In genomic region chr17:69501591-69502468, GRCh38 we compare ENCODE assay signal across 8 cellular contexts.
DNase-seq lines count a peak whose midpoint lies in the region; ATAC-seq and TF ChIP-seq lines count a peak whose summit lies in the region.

No MANE protein-coding gene starts in this region.

- peak overlapping the region; percentile 9 to 60 (median 45) for H3K4me3 ChIP-seq in breast epithelium

- DNase-seq in activated CD4-positive, alpha-beta T cell treated with anti-CD3 and anti-CD28 coated beads for 36 hours = peak; percentile 25
- DNase-seq in activated CD4-positive, alpha-beta T cell treated with anti-CD3 and anti-CD28 coated beads, Interleukin-2, amount 10 ng/mL, durations not matched to agents 7 days and 5 days = no peak
- peak; percentile 25 for DNase-seq in NCI-H2029 (lab: John Stamatoyannopoulos, UW)
- DNase-seq in breast epithelium (ENCODE audit: low spot score in 2 of 2) = peak in 1 of 2 donors; percentile 49
- peak; percentile 45 for DNase-seq in kidney glomerular epithelial cell (lab: John Stamatoyannopoulos, UW)
- no peak for DNase-seq in stimulated activated naive B cell treated with anti-CD40 and anti-IgM and Interleukin-4, amounts not matched to agents 10 μg/mL and 1 μg/mL and 100 μg/mL, for 72 hours
- no peak for DNase-seq in activated naive CD4-positive, alpha-beta T cell treated with Interleukin-2 at 50 U/mL for 16 hours

- H3K27me3 Mint-ChIP-seq in activated CD4-positive, alpha-beta T cell treated with anti-CD3 and anti-CD28 coated beads for 36 hours = no peaks in the 10 kb centered on the region
- no peaks in the 10 kb centered on the region for H3K27me3 Mint-ChIP-seq in activated CD4-positive, alpha-beta T cell treated with anti-CD3 and anti-CD28 coated beads, Interleukin-2, amount 10 ng/mL, durations not matched to agents 7 days and 5 days
- no peaks in the 10 kb centered on the region for H3K27me3 Mint-ChIP-seq in stimulated activated naive B cell treated with anti-CD40 and anti-IgM and Interleukin-4, amounts not matched to agents 10 μg/mL and 1 μg/mL and 100 μg/mL, for 72 hours

- intact Hi-C loops in activated CD4-positive, alpha-beta T cell treated with anti-CD3 and anti-CD28 coated beads for 36 hours (cut with DNase I, micrococcal nuclease) = loop anchor here in 1 of 2 experiments (10.0 kb wide), 1 partner anchor 177 kb away; the partner anchor contains the start of gene ABCA5
- intact Hi-C loops in breast epithelium (cut with DNase I; ENCODE audit: low total_unique reads) = no loop called here

- peaks cover 23% of the 10 kb centered on the region for H3K4me1 Mint-ChIP-seq in activated CD4-positive, alpha-beta T cell treated with anti-CD3 and anti-CD28 coated beads for 36 hours
- H3K4me1 Mint-ChIP-seq in activated CD4-positive, alpha-beta T cell treated with anti-CD3 and anti-CD28 coated beads, Interleukin-2, amount 10 ng/mL, durations not matched to agents 7 days and 5 days = peaks cover 6% of the 10 kb centered on the region
- peaks cover 34 to 61% of the 10 kb centered on the region in 2 donors for H3K4me1 Mint-ChIP-seq in stimulated activated naive B cell treated with anti-CD40 and anti-IgM and Interleukin-4, amounts not matched to agents 10 μg/mL and 1 μg/mL and 100 μg/mL, for 72 hours

- CTCF ChIA-PET in activated CD4-positive, alpha-beta T cell treated with anti-CD3 and anti-CD28 coated beads for 36 hours (lab: Charles Lee) = interaction anchor here (0.8 to 1.6 kb wide), 3 partner anchors 15 to 30 kb away, joined by 3 to 5 read pairs (median 3); no protein-coding TSS in a partner anchor
- CTCF ChIA-PET in activated CD4-positive, alpha-beta T cell treated with anti-CD3 and anti-CD28 coated beads, Interleukin-2, amount 10 ng/mL, durations not matched to agents 7 days and 5 days (lab: Charles Lee) = interaction anchor here (1.4 kb wide), 1 partner anchor 9 kb away, joined by 4 read pairs; no protein-coding TSS in a partner anchor

- H3K4me1 ChIP-seq in breast epithelium = peaks cover 0 to 7% of the 10 kb centered on the region in 2 donors

- H3K27ac Mint-ChIP-seq in activated CD4-positive, alpha-beta T cell treated with anti-CD3 and anti-CD28 coated beads for 36 hours = peak overlapping the region; percentile 74
- H3K27ac Mint-ChIP-seq in activated CD4-positive, alpha-beta T cell treated with anti-CD3 and anti-CD28 coated beads, Interleukin-2, amount 10 ng/mL, durations not matched to agents 7 days and 5 days = no peak overlapping the region
- H3K27ac Mint-ChIP-seq in stimulated activated naive B cell treated with anti-CD40 and anti-IgM and Interleukin-4, amounts not matched to agents 10 μg/mL and 1 μg/mL and 100 μg/mL, for 72 hours = peak overlapping the region; percentile 3

- TF ChIP-seq CTCF in breast epithelium (IDR thresholded peaks at IDR 0.05) = no peak

- no peaks in the 10 kb centered on the region for H3K9me3 ChIP-seq in breast epithelium

- peak overlapping the region; percentile 74 to 79 for H3K27ac ChIP-seq in breast epithelium

- peaks cover 3% of the 10 kb centered on the region for H3K36me3 Mint-ChIP-seq in activated CD4-positive, alpha-beta T cell treated with anti-CD3 and anti-CD28 coated beads for 36 hours (ENCODE audit: low read depth)
- H3K36me3 Mint-ChIP-seq in activated CD4-positive, alpha-beta T cell treated with anti-CD3 and anti-CD28 coated beads, Interleukin-2, amount 10 ng/mL, durations not matched to agents 7 days and 5 days (ENCODE audit: low read depth) = no peaks in the 10 kb centered on the region
- peaks cover 5 to 7% of the 10 kb centered on the region in 2 donors for H3K36me3 Mint-ChIP-seq in stimulated activated naive B cell treated with anti-CD40 and anti-IgM and Interleukin-4, amounts not matched to agents 10 μg/mL and 1 μg/mL and 100 μg/mL, for 72 hours

- no peaks in the 10 kb centered on the region for H3K36me3 ChIP-seq in breast epithelium

- no peaks in the 10 kb centered on the region for H3K9me3 Mint-ChIP-seq in activated CD4-positive, alpha-beta T cell treated with anti-CD3 and anti-CD28 coated beads for 36 hours (ENCODE audit: low read depth)
- H3K9me3 Mint-ChIP-seq in activated CD4-positive, alpha-beta T cell treated with anti-CD3 and anti-CD28 coated beads, Interleukin-2, amount 10 ng/mL, durations not matched to agents 7 days and 5 days = no peaks in the 10 kb centered on the region
- peaks cover 0 to 2% of the 10 kb centered on the region in 2 donors for H3K9me3 Mint-ChIP-seq in stimulated activated naive B cell treated with anti-CD40 and anti-IgM and Interleukin-4, amounts not matched to agents 10 μg/mL and 1 μg/mL and 100 μg/mL, for 72 hours

- no peaks in the 10 kb centered on the region for H3K27me3 ChIP-seq in breast epithelium

- H3K4me3 Mint-ChIP-seq in activated CD4-positive, alpha-beta T cell treated with anti-CD3 and anti-CD28 coated beads for 36 hours = peak overlapping the region; percentile 16
- no peak overlapping the region for H3K4me3 Mint-ChIP-seq in activated CD4-positive, alpha-beta T cell treated with anti-CD3 and anti-CD28 coated beads, Interleukin-2, amount 10 ng/mL, durations not matched to agents 7 days and 5 days
- peak overlapping the region; percentile 56 to 61 for H3K4me3 Mint-ChIP-seq in stimulated activated naive B cell treated with anti-CD40 and anti-IgM and Interleukin-4, amounts not matched to agents 10 μg/mL and 1 μg/mL and 100 μg/mL, for 72 hours

- ATAC-seq in activated CD4-positive, alpha-beta T cell treated with anti-CD3 and anti-CD28 coated beads for 36 hours = peak; percentile 55
- no peak for ATAC-seq in stimulated activated naive B cell treated with anti-CD40 and anti-IgM and Interleukin-4, amounts not matched to agents 10 μg/mL and 1 μg/mL and 100 μg/mL, for 72 hours (replicated peaks)
- ATAC-seq in HG02763 (IDR thresholded peaks at IDR 0.05; ENCODE audit: unreplicated experiment) = no peak

- POLR2A ChIA-PET in activated CD4-positive, alpha-beta T cell treated with anti-CD3 and anti-CD28 coated beads for 36 hours (lab: Charles Lee) = interaction anchor here (0.6 to 0.7 kb wide), 2 partner anchors 35 to 71 kb away, joined by 4 to 7 read pairs; no protein-coding TSS in a partner anchor
- POLR2A ChIA-PET in activated CD4-positive, alpha-beta T cell treated with anti-CD3 and anti-CD28 coated beads, Interleukin-2, amount 10 ng/mL, durations not matched to agents 7 days and 5 days (lab: Charles Lee) = no interaction called here

- no peak for TF ChIP-seq POLR2A in breast epithelium (IDR thresholded peaks at IDR 0.05)

Comparison
In these comparisons a context has a peak if more than half of its experiments do, and no peak if none do; other contexts are left out.
1. DNase-seq: peak in activated CD4-positive, alpha-beta T cell treated with anti-CD3 and anti-CD28 coated beads for 36 hours (single experiment), NCI-H2029 (single experiment) and kidney glomerular epithelial cell (single experiment); none in activated CD4-positive, alpha-beta T cell treated with anti-CD3 and anti-CD28 coated beads, Interleukin-2, amount 10 ng/mL, durations not matched to agents 7 days and 5 days (single experiment), stimulated activated naive B cell treated with anti-CD40 and anti-IgM and Interleukin-4, amounts not matched to agents 10 μg/mL and 1 μg/mL and 100 μg/mL, for 72 hours (single experiment) and activated naive CD4-positive, alpha-beta T cell treated with Interleukin-2 at 50 U/mL for 16 hours (single experiment).